10 cellular contexts compared by ENCODE assay signal in genomic region chr5:141188682-141189081, GRCh38. TPM values are rescaled to one million over a fixed set of nuclear protein-coding genes. Genes with fewer than 3 reads are reported as not detected.
"Had no signal": no experiment of that assay in that cellular context is flagged by ENCODE, and none has a peak within 500 bp of the region (broad histone marks: within the 10 kb centered on the region; RNA-seq: fewer than 3 reads in every experiment).

No MANE protein-coding gene starts in this region.

RNA-seq across cellular contexts. Expression of gene PCDHB9, which starts 1.7 kb away (rescaled TPM):
- total RNA-seq: activated naive CD4-positive, alpha-beta T cell treated with anti-CD3 and anti-CD28 coated beads for 36 hours; activated naive CD4-positive, alpha-beta T cell treated with anti-CD3 and anti-CD28 coated beads, Interleukin-2, amount 50 U/mL, for 72 hours; activated naive CD8-positive, alpha-beta T cell treated with anti-CD3 and anti-CD28 coated beads for 36 hours; activated naive CD8-positive, alpha-beta T cell treated with anti-CD3 and anti-CD28 coated beads, Interleukin-2, amount 10 ng/mL, durations not matched to agents 7 days and 5 days; activated T-cell treated with anti-CD3 and anti-CD28 coated beads, Interleukin-2, amount 50 U/mL, for 4 hours; activated T-helper 1 cell treated with anti-CD3 and anti-CD28 coated beads, Interleukin-12 subunit alpha, Interleukin-12 subunit beta, Interleukin-2, Interleukin-4 antibody, amounts not matched to agents 30 ng/mL and 10 ng/mL and 1 ng/mL, durations not matched to agents 14 hours and 24 hours and 36 hours; activated T-helper 17 cell treated with anti-CD3 and anti-CD28 coated beads, Interleukin-2, amount 50 U/mL, for 72 hours; activated T-helper 2 cell treated with anti-CD3 and anti-CD28 coated beads, Interferon-gamma antibody, Interleukin-2, Interleukin-4, amounts not matched to agents 10 μg/mL and 5 μg/mL and 100 μg/mL, durations not matched to agents 14 hours and 24 hours and 36 hours; bronchial epithelial cell had no signal

RNA-seq across cellular contexts. Expression of gene PCDHB10, which starts 3.5 kb away (rescaled TPM):
- total RNA-seq: activated naive CD4-positive, alpha-beta T cell treated with anti-CD3 and anti-CD28 coated beads for 36 hours; activated naive CD4-positive, alpha-beta T cell treated with anti-CD3 and anti-CD28 coated beads, Interleukin-2, amount 50 U/mL, for 72 hours; activated naive CD8-positive, alpha-beta T cell treated with anti-CD3 and anti-CD28 coated beads for 36 hours; activated naive CD8-positive, alpha-beta T cell treated with anti-CD3 and anti-CD28 coated beads, Interleukin-2, amount 10 ng/mL, durations not matched to agents 7 days and 5 days; activated T-cell treated with anti-CD3 and anti-CD28 coated beads, Interleukin-2, amount 50 U/mL, for 72 hours; activated T-helper 1 cell treated with anti-CD3 and anti-CD28 coated beads, Interleukin-12 subunit alpha, Interleukin-12 subunit beta, Interleukin-2, Interleukin-4 antibody, amounts not matched to agents 30 ng/mL and 10 ng/mL and 1 ng/mL, durations not matched to agents 14 hours and 24 hours and 36 hours; activated T-helper 17 cell treated with anti-CD3 and anti-CD28 coated beads, Interleukin-2, amount 50 U/mL, for 72 hours; activated T-helper 2 cell treated with anti-CD3 and anti-CD28 coated beads, Interferon-gamma antibody, Interleukin-2, Interleukin-4, amounts not matched to agents 10 μg/mL and 5 μg/mL and 100 μg/mL, durations not matched to agents 14 hours and 24 hours and 36 hours had no signal

RNA-seq across cellular contexts. Expression of gene PCDHB16, which starts 6.5 kb away (rescaled TPM):
- total RNA-seq: activated naive CD4-positive, alpha-beta T cell treated with anti-CD3 and anti-CD28 coated beads for 36 hours; activated naive CD4-positive, alpha-beta T cell treated with anti-CD3 and anti-CD28 coated beads, Interleukin-2, amount 50 U/mL, for 72 hours; activated naive CD8-positive, alpha-beta T cell treated with anti-CD3 and anti-CD28 coated beads for 36 hours; activated naive CD8-positive, alpha-beta T cell treated with anti-CD3 and anti-CD28 coated beads, Interleukin-2, amount 10 ng/mL, durations not matched to agents 7 days and 5 days; activated T-cell treated with anti-CD3 and anti-CD28 coated beads, Interleukin-2, amount 50 U/mL, for 4 hours; activated T-cell treated with anti-CD3 and anti-CD28 coated beads, Interleukin-2, amount 50 U/mL, for 72 hours; activated T-helper 1 cell treated with anti-CD3 and anti-CD28 coated beads, Interleukin-12 subunit alpha, Interleukin-12 subunit beta, Interleukin-2, Interleukin-4 antibody, amounts not matched to agents 30 ng/mL and 10 ng/mL and 1 ng/mL, durations not matched to agents 14 hours and 24 hours and 36 hours; activated T-helper 17 cell treated with anti-CD3 and anti-CD28 coated beads, Interleukin-2, amount 50 U/mL, for 72 hours; activated T-helper 2 cell treated with anti-CD3 and anti-CD28 coated beads, Interferon-gamma antibody, Interleukin-2, Interleukin-4, amounts not matched to agents 10 μg/mL and 5 μg/mL and 100 μg/mL, durations not matched to agents 14 hours and 24 hours and 36 hours had no signal

RNA-seq across cellular contexts. Expression of gene PCDHB11, which starts 10.7 kb away (rescaled TPM):
- total RNA-seq: activated naive CD4-positive, alpha-beta T cell treated with anti-CD3 and anti-CD28 coated beads for 36 hours; activated naive CD4-positive, alpha-beta T cell treated with anti-CD3 and anti-CD28 coated beads, Interleukin-2, amount 50 U/mL, for 72 hours; activated naive CD8-positive, alpha-beta T cell treated with anti-CD3 and anti-CD28 coated beads for 36 hours; activated naive CD8-positive, alpha-beta T cell treated with anti-CD3 and anti-CD28 coated beads, Interleukin-2, amount 10 ng/mL, durations not matched to agents 7 days and 5 days; activated T-cell treated with anti-CD3 and anti-CD28 coated beads, Interleukin-2, amount 50 U/mL, for 4 hours; activated T-cell treated with anti-CD3 and anti-CD28 coated beads, Interleukin-2, amount 50 U/mL, for 72 hours; activated T-helper 1 cell treated with anti-CD3 and anti-CD28 coated beads, Interleukin-12 subunit alpha, Interleukin-12 subunit beta, Interleukin-2, Interleukin-4 antibody, amounts not matched to agents 30 ng/mL and 10 ng/mL and 1 ng/mL, durations not matched to agents 14 hours and 24 hours and 36 hours; activated T-helper 17 cell treated with anti-CD3 and anti-CD28 coated beads, Interleukin-2, amount 50 U/mL, for 72 hours; activated T-helper 2 cell treated with anti-CD3 and anti-CD28 coated beads, Interferon-gamma antibody, Interleukin-2, Interleukin-4, amounts not matched to agents 10 μg/mL and 5 μg/mL and 100 μg/mL, durations not matched to agents 14 hours and 24 hours and 36 hours had no signal

RNA-seq across cellular contexts. Expression of gene PCDHB8, which starts 11.1 kb away (rescaled TPM):
- total RNA-seq: activated naive CD4-positive, alpha-beta T cell treated with anti-CD3 and anti-CD28 coated beads for 36 hours; activated naive CD4-positive, alpha-beta T cell treated with anti-CD3 and anti-CD28 coated beads, Interleukin-2, amount 50 U/mL, for 72 hours; activated naive CD8-positive, alpha-beta T cell treated with anti-CD3 and anti-CD28 coated beads for 36 hours; activated naive CD8-positive, alpha-beta T cell treated with anti-CD3 and anti-CD28 coated beads, Interleukin-2, amount 10 ng/mL, durations not matched to agents 7 days and 5 days; activated T-cell treated with anti-CD3 and anti-CD28 coated beads, Interleukin-2, amount 50 U/mL, for 4 hours; activated T-cell treated with anti-CD3 and anti-CD28 coated beads, Interleukin-2, amount 50 U/mL, for 72 hours; activated T-helper 1 cell treated with anti-CD3 and anti-CD28 coated beads, Interleukin-12 subunit alpha, Interleukin-12 subunit beta, Interleukin-2, Interleukin-4 antibody, amounts not matched to agents 30 ng/mL and 10 ng/mL and 1 ng/mL, durations not matched to agents 14 hours and 24 hours and 36 hours; activated T-helper 17 cell treated with anti-CD3 and anti-CD28 coated beads, Interleukin-2, amount 50 U/mL, for 72 hours; activated T-helper 2 cell treated with anti-CD3 and anti-CD28 coated beads, Interferon-gamma antibody, Interleukin-2, Interleukin-4, amounts not matched to agents 10 μg/mL and 5 μg/mL and 100 μg/mL, durations not matched to agents 14 hours and 24 hours and 36 hours had no signal
